In the genomic region with DNA sequence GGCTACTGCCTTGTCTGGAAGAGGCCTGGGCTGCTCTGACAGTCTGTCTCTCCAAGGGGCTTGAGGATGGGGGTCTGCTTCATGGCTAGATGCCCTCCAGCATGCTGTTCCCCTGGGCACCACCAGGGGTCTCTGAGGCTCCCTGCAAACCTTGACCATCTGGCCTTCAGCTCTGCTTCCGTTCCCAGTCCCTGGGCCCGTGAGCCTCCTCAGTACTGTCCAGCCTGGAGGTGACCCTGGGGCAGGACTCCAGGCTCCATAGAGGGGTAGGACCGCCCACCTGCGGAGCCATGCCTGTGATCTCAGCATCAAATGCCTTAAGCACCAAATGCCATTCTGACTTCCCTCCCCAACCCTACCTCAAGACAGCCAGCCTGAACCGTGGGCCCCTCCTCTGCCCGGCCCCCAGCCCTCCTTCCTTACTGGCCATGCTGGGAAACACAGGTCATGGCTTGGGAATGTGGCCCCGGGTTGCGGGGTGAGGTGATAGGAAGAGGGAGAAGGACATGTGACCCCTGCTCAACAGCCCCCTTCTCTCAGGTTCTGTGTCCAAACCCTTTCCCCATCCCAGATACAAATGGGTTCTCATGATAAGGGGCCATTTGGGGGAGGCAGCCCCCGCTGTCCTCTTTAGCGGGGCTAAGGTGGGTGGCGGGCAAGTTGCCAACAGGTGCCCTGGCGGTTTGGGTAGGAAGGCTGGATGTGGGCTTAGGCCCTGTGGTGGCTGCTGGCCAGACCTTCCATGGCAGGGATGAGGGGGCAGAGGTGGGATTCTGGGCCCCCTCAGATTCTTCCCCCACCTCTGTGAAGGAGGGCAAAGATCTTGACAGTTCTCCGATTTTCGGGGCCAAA, we compare ENCODE assay signal across 1 cellular context.
TF ChIP-seq lines count a peak whose summit lies in the region.

No MANE protein-coding gene starts in this region.

TF ChIP-seq in WTC11, 78 proteins besides CTCF, POLR2A, EP300 and RAD21 (continued from another document):
- TF ChIP-seq ARID4B (CRISPR knock-in tag; IDR thresholded peaks at IDR 0.05; ENCODE audit: borderline replicate concordance), result 0 out of 2 replicates have a peak, but pooled peaks have one; percentile 31
- no peak for TF ChIP-seq JAZF1 (CRISPR knock-in tag; IDR thresholded peaks at IDR 0.05)
- TF ChIP-seq GTF2I (CRISPR knock-in tag; conservative IDR thresholded peaks at IDR 0.05), result no peak
- peak; percentile 97 for TF ChIP-seq ZNF121 (CRISPR knock-in tag; IDR thresholded peaks at IDR 0.05)
- no peak for TF ChIP-seq SOX15 (CRISPR knock-in tag; IDR thresholded peaks at IDR 0.05)
- TF ChIP-seq SMAD3 (CRISPR knock-in tag; IDR thresholded peaks at IDR 0.05; ENCODE audit: borderline replicate concordance), result no peak
